ENCODE assay signal across 14 cellular contexts in genomic region chr1:171610385-171610784, GRCh38. TPM values are rescaled to one million over a fixed set of nuclear protein-coding genes. Genes with fewer than 3 reads are reported as not detected.
DNase-seq lines count a peak whose midpoint lies in the region; ATAC-seq, FAIRE-seq and TF ChIP-seq lines count a peak whose summit lies in the region.
"Had no signal": no experiment of that assay in that cellular context is flagged by ENCODE, and none has a peak within 500 bp of the region (broad histone marks: within the 10 kb centered on the region; RNA-seq: fewer than 3 reads in every experiment).

No MANE protein-coding gene starts in this region.

- no peak for TF ChIP-seq EP300 in A549 (IDR thresholded peaks at IDR 0.05)

- in situ Hi-C loops in KBM-7 (cut with MboI; ENCODE audit: low pct_unique_long_range_greater_than_20kb, low sequenced_read_pairs): no loop called here

- H3K36me3 ChIP-seq in bronchial epithelial cell (ENCODE audit: control insufficient read depth, insufficient read depth, low read length): no peaks in the 10 kb centered on the region
- H3K36me3 ChIP-seq: prostate gland, upper lobe of left lung had no signal

- CTCF ChIA-PET in A549 (lab: Yijun Ruan, JAX): no interaction called here

- DNase-seq in A549 (ENCODE audit: low read depth in 1 of 2, low spot score in 1 of 2) (no peak), KBM-7 (peak; percentile 27), bronchial epithelial cell (ENCODE audit: low read depth) (peak; percentile 63), NCI-H446 treated with DMSO at 0.1 percent for 48 hours (lab: John Stamatoyannopoulos, UW) (no peak), epidermal melanocyte (ENCODE audit: insufficient read length, low spot score) (no peak), caudate nucleus (lab: John Stamatoyannopoulos, UW) (no peak)
- DNase-seq: activated T-cell treated with anti-CD3 and anti-CD28 coated beads for 4 hours, upper lobe of left lung had no signal

- 87% methylated on average over 2 of the region's 2 CpGs for WGBS in A549 (ENCODE audit: missing lambda C conversion rate)

- no peak overlapping the region for H3K27ac ChIP-seq in A549
- no peak overlapping the region for H3K27ac ChIP-seq in caudate nucleus (ENCODE audit: low read depth, low read length)
- H3K27ac ChIP-seq: prostate gland, upper lobe of left lung had no signal

- H3K4me2 ChIP-seq in A549: no peak overlapping the region

- no peak for ATAC-seq in A549
- ATAC-seq in GM19324 (IDR thresholded peaks at IDR 0.05; ENCODE audit: low FRiP score, unreplicated experiment): peak; percentile 38
- ATAC-seq in HG02763 (IDR thresholded peaks at IDR 0.05; ENCODE audit: unreplicated experiment): no peak

- no peaks in the 10 kb centered on the region for H3K9me3 ChIP-seq in A549
- H3K9me3 ChIP-seq: prostate gland, upper lobe of left lung had no signal

- no peaks in the 10 kb centered on the region for H3K27me3 ChIP-seq in bronchial epithelial cell (ENCODE audit: control insufficient read depth, insufficient read depth, low read length)
- H3K27me3 ChIP-seq: upper lobe of left lung had no signal

- TF ChIP-seq CTCF in A549 (IDR thresholded peaks at IDR 0.05): no peak
- no peak for TF ChIP-seq CTCF in bronchial epithelial cell (IDR thresholded peaks at IDR 0.05; ENCODE audit: insufficient read depth, low read length, severe bottlenecking)

- H3K4me3 ChIP-seq in A549: no peak overlapping the region
- no peak overlapping the region for H3K4me3 ChIP-seq in bronchial epithelial cell (ENCODE audit: low read depth, low read length)
- H3K4me3 ChIP-seq: prostate gland, upper lobe of left lung had no signal

- no peak for FAIRE-seq in A549 (lab: Jason Lieb, UNC)
- no peak for FAIRE-seq in bronchial epithelial cell (lab: Jason Lieb, UNC)

- TF ChIP-seq RAD21 in A549 (conservative IDR thresholded peaks at IDR 0.05 in 1 of 2, IDR thresholded peaks at IDR 0.05 in 1 of 2): no peak

- no peaks in the 10 kb centered on the region for H3K4me1 ChIP-seq in A549
- H3K4me1 ChIP-seq: prostate gland, upper lobe of left lung had no signal

- TF ChIP-seq POLR2A in A549 (IDR thresholded peaks at IDR 0.05; ENCODE audit: low read length): no peak

- POLR2A ChIA-PET in A549 (lab: Yijun Ruan, JAX): no interaction called here

TF ChIP-seq in A549, 52 proteins besides CTCF, POLR2A, EP300 and RAD21:
- TF ChIP-seq RNF2 (IDR thresholded peaks at IDR 0.05; ENCODE audit: borderline replicate concordance, low read depth) (no peak), MAFK (IDR thresholded peaks at IDR 0.05; ENCODE audit: partially characterized antibody) (peak; percentile 16)

RNA-seq across cellular contexts. Expression of gene MYOCOS, which starts 11.7 kb away (rescaled TPM):
- polyA plus RNA-seq in A549 (2011; rRNA removed): not detected in 2 replicates
- not detected in 2 replicates for polyA plus RNA-seq in A549 (2012; cell fraction: cytosol; rRNA removed)
- not detected in 2 replicates for polyA plus RNA-seq in A549 (2012; cell fraction: nucleus; rRNA removed)
- polyA plus RNA-seq in A549 (2017; fragmentation: RNase III; extraction: RNeasy Plus Mini Kit Qiagen cat#74134 plus additional on column Dnase treatment): not detected in 3 replicates
- polyA minus RNA-seq in A549 (2011; rRNA and poly(A)+ RNA removed): not detected in 2 replicates
- not detected in 2 replicates for total RNA-seq in bronchial epithelial cell
- total RNA-seq: glomerular endothelial cell, mesenteric fat pad, NCI-H460, prostate gland, upper lobe of left lung had no signal

RNA-seq across cellular contexts. Expression of gene MYOC, which starts 42.1 kb away (rescaled TPM):
- not detected in 2 replicates for polyA plus RNA-seq in A549 (2011; rRNA removed)
- polyA plus RNA-seq in A549 (2012; cell fraction: cytosol; rRNA removed): not detected in 2 replicates
- not detected in 2 replicates for polyA plus RNA-seq in A549 (2012; cell fraction: nucleus; rRNA removed)
- not detected in 3 replicates for polyA plus RNA-seq in A549 (2017; fragmentation: RNase III; extraction: RNeasy Plus Mini Kit Qiagen cat#74134 plus additional on column Dnase treatment)
- not detected in 2 replicates for polyA minus RNA-seq in A549 (2011; rRNA and poly(A)+ RNA removed)
- total RNA-seq in bronchial epithelial cell: not detected in 2 replicates
- total RNA-seq: NCI-H460 had no signal

Comparison
In these comparisons a context has a peak if more than half of its experiments do, and no peak if none do; other contexts are left out.
1. DNase-seq: peak in KBM-7 (single experiment) and bronchial epithelial cell (single experiment); none in A549 (0 of 2), NCI-H446 treated with DMSO at 0.1 percent for 48 hours (single experiment), epidermal melanocyte (single experiment) and caudate nucleus (0 of 61).